In the genomic region with DNA sequence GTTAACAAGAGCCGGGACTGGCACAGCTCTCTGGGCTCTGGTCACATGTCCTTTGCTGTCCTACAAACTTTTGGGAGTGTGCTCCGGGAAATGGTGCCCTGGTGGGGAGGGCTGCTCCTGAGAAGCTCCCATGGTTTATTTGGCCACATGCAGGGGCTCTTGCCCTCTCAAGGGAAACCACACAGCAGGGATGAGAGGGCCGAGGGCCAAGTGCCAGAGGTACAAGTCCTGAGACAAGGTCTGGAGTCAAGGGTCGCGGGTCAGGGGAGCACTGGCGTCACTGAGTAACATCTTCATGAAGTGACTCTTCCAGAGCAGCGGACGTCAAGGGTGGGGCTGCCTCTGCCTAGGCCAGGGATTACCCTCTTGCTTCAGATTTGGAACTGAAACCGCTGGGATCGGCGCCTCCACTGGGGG, we compare ENCODE assay signal across 37 cellular contexts.
"Had no signal": no experiment of that assay in that cellular context is flagged by ENCODE, and none has a peak within 500 bp of the region (broad histone marks: within the 10 kb centered on the region; RNA-seq: fewer than 3 reads in every experiment).

No MANE protein-coding gene starts in this region.

- H3K27me3 Mint-ChIP-seq: activated CD8-positive, alpha-beta T cell treated with anti-CD3 and anti-CD28 coated beads for 36 hours had no signal

- FAIRE-seq: astrocyte, TTC549 had no signal

- H3K27me3 ChIP-seq: adrenal gland, body of pancreas, brain microvascular endothelial cell, breast epithelium had no signal

- H3K4me1 Mint-ChIP-seq: activated T-helper 17 cell treated with anti-CD3 and anti-CD28 coated beads, Interleukin-2, amount 50 U/mL, for 72 hours had no signal

- H3K27ac ChIP-seq: adrenal gland, body of pancreas, brain microvascular endothelial cell, breast epithelium, VCaP had no signal

- DNase-seq: activated B cell treated with CpG ODN at 0.5 μM for 24 hours; activated CD4-positive, alpha-beta memory T cell treated with anti-CD3 and anti-CD28 coated beads for 36 hours; activated CD4-positive, alpha-beta T cell treated with anti-CD3 and anti-CD28 coated beads for 4 hours; activated CD4-positive, alpha-beta T cell treated with anti-CD3 and anti-CD28 coated beads, Interleukin-2, amount 10 ng/mL, durations not matched to agents 24 days and 14 days; activated CD4-positive, alpha-beta T cell treated with anti-CD3 and anti-CD28 coated beads, Interleukin-2, amount 50 U/mL, for 1 hour; activated CD4-positive, alpha-beta T cell treated with anti-CD3 and anti-CD28 coated beads, Interleukin-2, amount 50 U/mL, for 4 hours; activated CD4-positive, CD25-positive, alpha-beta regulatory T cell treated with anti-CD3 and anti-CD28 coated beads, Interleukin-2, amount 50 U/mL, for 72 hours; activated CD8-positive, alpha-beta memory T cell treated with anti-CD3 and anti-CD28 coated beads, Interleukin-2, amount 50 U/mL, for 4 hours; activated CD8-positive, alpha-beta T cell treated with anti-CD3 and anti-CD28 coated beads for 36 hours; activated effector memory CD4-positive, alpha-beta T cell treated with anti-CD3 and anti-CD28 coated beads, Interleukin-2, amount 50 U/mL, for 16 hours; activated gamma-delta T cell treated with Interleukin-2 at 50 U/mL for 16 hours; activated naive CD4-positive, alpha-beta T cell; activated naive CD4-positive, alpha-beta T cell treated with anti-CD3 and anti-CD28 coated beads for 36 hours; activated naive CD4-positive, alpha-beta T cell treated with anti-CD3 and anti-CD28 coated beads, Interleukin-2, amount 50 U/mL, for 16 hours; activated naive CD8-positive, alpha-beta T cell treated with anti-CD3 and anti-CD28 coated beads for 36 hours; activated T-cell treated with anti-CD3 and anti-CD28 coated beads for 4 hours; activated T-cell treated with anti-CD3 and anti-CD28 coated beads, Interleukin-2, amount 50 U/mL, for 1 hour; activated T-cell treated with anti-CD3 and anti-CD28 coated beads, Interleukin-2, amount 50 U/mL, for 4 hours; activated T-cell treated with anti-CD3 and anti-CD28 coated beads, Interleukin-2, amount 50 U/mL, for 72 hours; adrenal gland; amniotic stem cell; aorta; body of pancreas; brain microvascular endothelial cell; central memory CD4-positive, alpha-beta T cell; T-helper 1 cell; T-helper 2 cell; T-helper 9 cell had no signal

- H3K36me3 ChIP-seq: adrenal gland, brain microvascular endothelial cell, breast epithelium had no signal

- H3K9me3 Mint-ChIP-seq: activated CD4-positive, alpha-beta memory T cell treated with anti-CD3 and anti-CD28 coated beads for 36 hours; activated CD4-positive, alpha-beta T cell treated with anti-CD3 and anti-CD28 coated beads, Interleukin-2, amount 10 ng/mL, durations not matched to agents 24 days and 14 days; activated T-cell treated with anti-CD3 and anti-CD28 coated beads, Interleukin-2, amount 50 U/mL, for 4 hours; activated T-helper 17 cell treated with anti-CD3 and anti-CD28 coated beads, Interleukin-2, amount 50 U/mL, for 72 hours; T-helper 1 cell treated with Interleukin-12 subunit alpha and Interleukin-12 subunit beta and Interleukin-4 antibody, amounts not matched to agents 30 μg/mL and 1 μg/mL, for 36 hours had no signal

- H3K4me1 ChIP-seq: adrenal gland, body of pancreas, breast epithelium had no signal

- ATAC-seq: activated CD8-positive, alpha-beta T cell treated with anti-CD3 and anti-CD28 coated beads for 36 hours; activated naive CD4-positive, alpha-beta T cell treated with anti-CD3 and anti-CD28 coated beads, Interleukin-2, amount 50 U/mL, for 72 hours; activated T-cell treated with anti-CD3 and anti-CD28 coated beads, Interleukin-2, amount 50 U/mL, for 4 hours; activated T-cell treated with anti-CD3 and anti-CD28 coated beads, Interleukin-2, amount 50 U/mL, for 72 hours; activated T-helper 17 cell treated with anti-CD3 and anti-CD28 coated beads, Interleukin-2, amount 50 U/mL, for 72 hours; body of pancreas had no signal

- H3K9me3 ChIP-seq: adrenal gland, body of pancreas had no signal

- H3K36me3 Mint-ChIP-seq: activated CD4-positive, alpha-beta memory T cell treated with anti-CD3 and anti-CD28 coated beads for 36 hours; activated naive CD8-positive, alpha-beta T cell treated with anti-CD3 and anti-CD28 coated beads for 36 hours had no signal

- H3K4me3 ChIP-seq: adrenal gland, body of pancreas, breast epithelium had no signal

- H3K4me3 Mint-ChIP-seq: activated B cell treated with CpG ODN at 0.5 μM for 24 hours; activated CD4-positive, alpha-beta memory T cell treated with anti-CD3 and anti-CD28 coated beads for 36 hours; activated CD4-positive, alpha-beta T cell treated with anti-CD3 and anti-CD28 coated beads, Interleukin-2, amount 10 ng/mL, durations not matched to agents 24 days and 14 days; activated CD8-positive, alpha-beta T cell treated with anti-CD3 and anti-CD28 coated beads for 36 hours; activated naive CD4-positive, alpha-beta T cell treated with anti-CD3 and anti-CD28 coated beads for 36 hours; activated naive CD8-positive, alpha-beta T cell treated with anti-CD3 and anti-CD28 coated beads for 36 hours; activated T-cell treated with anti-CD3 and anti-CD28 coated beads, Interleukin-2, amount 50 U/mL, for 4 hours; activated T-cell treated with anti-CD3 and anti-CD28 coated beads, Interleukin-2, amount 50 U/mL, for 72 hours; activated T-helper 1 cell treated with anti-CD3 and anti-CD28 coated beads, Interleukin-12 subunit alpha, Interleukin-12 subunit beta, Interleukin-2, Interleukin-4 antibody, amounts not matched to agents 30 ng/mL and 10 ng/mL and 1 ng/mL, durations not matched to agents 14 hours and 24 hours and 36 hours; activated T-helper 17 cell treated with anti-CD3 and anti-CD28 coated beads, Interleukin-2, amount 50 U/mL, for 72 hours; T-helper 1 cell treated with Interleukin-12 subunit alpha and Interleukin-12 subunit beta and Interleukin-4 antibody, amounts not matched to agents 30 μg/mL and 1 μg/mL, for 36 hours; T-helper 2 cell treated with Interferon-gamma antibody and Interleukin-4, amounts not matched to agents 5 μg/mL and 100 μg/mL, for 36 hours had no signal

- H3K27ac Mint-ChIP-seq: activated B cell treated with CpG ODN at 0.5 μM for 24 hours; activated CD4-positive, alpha-beta memory T cell treated with anti-CD3 and anti-CD28 coated beads for 36 hours; activated CD4-positive, alpha-beta T cell treated with anti-CD3 and anti-CD28 coated beads, Interleukin-2, amount 10 ng/mL, durations not matched to agents 24 days and 14 days; activated CD8-positive, alpha-beta T cell treated with anti-CD3 and anti-CD28 coated beads for 36 hours; activated naive CD4-positive, alpha-beta T cell treated with anti-CD3 and anti-CD28 coated beads for 36 hours; activated naive CD4-positive, alpha-beta T cell treated with anti-CD3 and anti-CD28 coated beads, Interleukin-2, amount 50 U/mL, for 72 hours; activated naive CD8-positive, alpha-beta T cell treated with anti-CD3 and anti-CD28 coated beads for 36 hours; activated T-cell treated with anti-CD3 and anti-CD28 coated beads, Interleukin-2, amount 50 U/mL, for 72 hours; activated T-helper 1 cell treated with anti-CD3 and anti-CD28 coated beads, Interleukin-12 subunit alpha, Interleukin-12 subunit beta, Interleukin-2, Interleukin-4 antibody, amounts not matched to agents 30 ng/mL and 10 ng/mL and 1 ng/mL, durations not matched to agents 14 hours and 24 hours and 36 hours; activated T-helper 17 cell treated with anti-CD3 and anti-CD28 coated beads, Interleukin-2, amount 50 U/mL, for 72 hours; T-helper 1 cell treated with Interleukin-12 subunit alpha and Interleukin-12 subunit beta and Interleukin-4 antibody, amounts not matched to agents 30 μg/mL and 1 μg/mL, for 36 hours; T-helper 2 cell treated with Interferon-gamma antibody and Interleukin-4, amounts not matched to agents 5 μg/mL and 100 μg/mL, for 36 hours had no signal
